9 cellular contexts compared by ENCODE assay signal in genomic region chr1:81670286-81670685, GRCh38.
DNase-seq lines count a peak whose midpoint lies in the region; FAIRE-seq and TF ChIP-seq lines count a peak whose summit lies in the region.
"Had no signal": no experiment of that assay in that cellular context is flagged by ENCODE, and none has a peak within 500 bp of the region (broad histone marks: within the 10 kb centered on the region; RNA-seq: fewer than 3 reads in every experiment).

No MANE protein-coding gene starts in this region.

- DNase-seq in COLO829 (ENCODE audit: low spot score) = peak; percentile 22
- peak; percentile 92 for DNase-seq in NCI-H226
- DNase-seq in fibroblast of mammary gland (ENCODE audit: low read depth) = peak; percentile 97
- DNase-seq in osteocyte (ENCODE audit: extremely low spot score, unreplicated experiment) = no peak
- DNase-seq in CD14-positive monocyte (ENCODE audit: low spot score) = no peak
- no peak for DNase-seq in GOT3 (lab: John Stamatoyannopoulos, UW)
- no peak for DNase-seq in islet precursor cell
- no peak for DNase-seq in D721Med (ENCODE audit: insufficient read length, low spot score)

- peak overlapping the region; percentile 50 for H3K27ac Mint-ChIP-seq in osteocyte (ENCODE audit: unreplicated experiment)
- H3K27ac Mint-ChIP-seq in CD14-positive monocyte = no peak overlapping the region
- H3K27ac Mint-ChIP-seq: IgD-negative memory B cell had no signal

- H3K4me3 ChIP-seq in fibroblast of mammary gland (ENCODE audit: control insufficient read depth, low read depth, low read length) = no peak overlapping the region

- H3K36me3 Mint-ChIP-seq in osteocyte (ENCODE audit: unreplicated experiment) (no peaks in the 10 kb centered on the region), CD14-positive monocyte (no peaks in the 10 kb centered on the region)
- H3K36me3 Mint-ChIP-seq: IgD-negative memory B cell had no signal

- peaks cover 6% of the 10 kb centered on the region for H3K4me1 Mint-ChIP-seq in osteocyte (ENCODE audit: unreplicated experiment)
- H3K4me1 Mint-ChIP-seq in CD14-positive monocyte = no peaks in the 10 kb centered on the region
- H3K4me1 Mint-ChIP-seq: IgD-negative memory B cell had no signal

- H3K9me3 Mint-ChIP-seq in osteocyte (ENCODE audit: unreplicated experiment) (no peaks in the 10 kb centered on the region), CD14-positive monocyte (peaks cover 0 to 7% (median 2%) of the 10 kb centered on the region in 7 donors)
- H3K9me3 Mint-ChIP-seq: IgD-negative memory B cell had no signal

- FAIRE-seq in D721Med (lab: Jason Lieb, UNC) = no peak

- intact Hi-C loops in CD14-positive monocyte (cut with micrococcal nuclease) = no loop called here

- H3K27me3 Mint-ChIP-seq in osteocyte (ENCODE audit: unreplicated experiment) (no peaks in the 10 kb centered on the region), CD14-positive monocyte (ENCODE audit: low read depth in 3 of 3) (peaks cover 0 to 1% (median 1%) of the 10 kb centered on the region in 3 donors)
- H3K27me3 Mint-ChIP-seq: IgD-negative memory B cell had no signal

- TF ChIP-seq CTCF in fibroblast of mammary gland (conservative IDR thresholded peaks at IDR 0.05; ENCODE audit: control insufficient read depth, insufficient read depth, low read depth, low read length) (no peak), osteocyte (IDR thresholded peaks at IDR 0.05) (no peak), CD14-positive monocyte (IDR thresholded peaks at IDR 0.05) (no peak), D721Med (IDR thresholded peaks at IDR 0.05; ENCODE audit: insufficient read depth, missing control alignments) (no peak)

- H3K4me3 Mint-ChIP-seq in osteocyte (ENCODE audit: unreplicated experiment) (no peak overlapping the region), CD14-positive monocyte (no peak overlapping the region)
- H3K4me3 Mint-ChIP-seq: IgD-negative memory B cell had no signal

Comparison
In these comparisons a context has a peak if more than half of its experiments do, and no peak if none do; other contexts are left out.
1. DNase-seq: peak in COLO829 (single experiment), NCI-H226 (single experiment) and fibroblast of mammary gland (single experiment); none in osteocyte (single experiment), CD14-positive monocyte (single experiment), GOT3 (single experiment), islet precursor cell (single experiment) and D721Med (single experiment).